Comparison of ENCODE assay signal across 8 cellular contexts in the genomic region with DNA sequence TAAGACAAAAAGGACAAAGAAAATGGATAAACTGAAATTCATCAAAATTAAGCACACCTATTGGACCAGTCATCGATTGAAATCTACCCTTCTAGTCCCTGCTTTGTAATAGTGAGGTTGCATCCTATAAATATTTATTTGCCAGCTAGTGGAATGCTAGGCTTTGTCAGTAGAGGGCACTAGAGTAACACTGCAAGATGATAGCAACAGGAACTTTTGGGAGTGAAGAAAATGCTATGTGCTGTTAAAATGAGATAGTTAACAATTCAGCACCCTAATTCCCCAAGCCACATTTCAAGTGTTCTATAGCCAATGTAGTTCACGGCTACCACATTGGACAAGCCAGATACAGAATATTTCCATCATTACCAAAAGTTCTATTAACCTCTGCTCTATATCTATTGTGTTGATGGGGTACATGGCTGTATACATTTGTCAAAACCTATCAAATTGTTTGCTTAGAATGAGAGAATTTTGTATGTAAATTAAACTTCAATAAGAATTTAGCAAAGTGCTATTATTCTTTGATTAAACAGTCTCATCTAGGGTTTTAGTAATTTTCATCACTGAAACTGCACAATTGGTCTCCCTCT.
DNase-seq lines count a peak whose midpoint lies in the region; ATAC-seq, FAIRE-seq and TF ChIP-seq lines count a peak whose summit lies in the region.

No MANE protein-coding gene starts in this region.

- H3K4me2 ChIP-seq in HepG2 (ENCODE audit: low read depth, low read length), result no peak overlapping the region

- no peaks in the 10 kb centered on the region for H3K4me1 ChIP-seq in HepG2 (ENCODE audit: insufficient read depth, low read length)

- H3K27me3 ChIP-seq in HepG2 (ENCODE audit: control insufficient read depth in 1 of 2, insufficient read depth in 2 of 2, low read length in 2 of 2), result no peaks in the 10 kb centered on the region; a peak in 1 of 5 replicates

- CTCF ChIA-PET in HepG2 (lab: Yijun Ruan, JAX; ENCODE audit: low intra/inter-chr PET ratio, low total read pairs), result interaction anchor here (1.5 to 2.4 kb wide), 3 partner anchors 318 to 872 kb away, joined by 23 to 26 read pairs (median 23); no protein-coding TSS in a partner anchor

- TF ChIP-seq EP300 in HepG2 (IDR thresholded peaks at IDR 0.05; ENCODE audit: low read depth in 2 of 2, low read length in 2 of 2) (no peak), HepG2 (CRISPR knock-in tag; IDR thresholded peaks at IDR 0.05; ENCODE audit: borderline replicate concordance) (no peak)

- peak; percentile 66 for FAIRE-seq in HepG2 (lab: Jason Lieb, UNC)

- no peaks in the 10 kb centered on the region for H3K36me3 ChIP-seq in HepG2 (replicated peaks in 1 of 2; ENCODE audit: control insufficient read depth in 1 of 2, insufficient read depth in 2 of 2, low read length in 2 of 2)

- H3K9me3 ChIP-seq in HepG2 (ENCODE audit: low read length), result no peaks in the 10 kb centered on the region

- H3K4me3 ChIP-seq in cardiac fibroblast (replicated peaks in 1 of 2; ENCODE audit: low read depth in 2 of 2, low read length in 2 of 2), result no peak overlapping the region
- H3K4me3 ChIP-seq in HepG2 (replicated peaks in 1 of 3; ENCODE audit: insufficient read depth in 1 of 3, low read depth in 2 of 3, low read length in 3 of 3), result no peak overlapping the region

- intact Hi-C loops in HepG2 (cut with micrococcal nuclease; ENCODE audit: unreplicated experiment), result loop anchor here (1.0 to 10.0 kb wide), 6 partner anchors 137 to 1148 kb away; partner anchors contain the start of gene SMIM30

- H4K20me1 ChIP-seq in HepG2 (ENCODE audit: insufficient read depth, low read length), result no peaks in the 10 kb centered on the region

- no peaks in the 10 kb centered on the region for H3K79me2 ChIP-seq in HepG2 (ENCODE audit: insufficient read depth, low read length)

- no TSS peak for BruUV-seq in HepG2 (replicated peaks; lab: Mats Ljungman, UMichigan)

- peak; percentile 74 for TF ChIP-seq RAD21 in HepG2 (CRISPR knock-in tag; IDR thresholded peaks at IDR 0.05)

- POLR2A ChIA-PET in HepG2 (lab: Yijun Ruan, JAX), result no interaction called here

- 0% methylated on average over 2 of the region's 2 CpGs for WGBS in HepG2 (ENCODE audit: low lambda C conversion rate)

- TF ChIP-seq POLR2A in HepG2 (IDR thresholded peaks at IDR 0.05; ENCODE audit: insufficient read depth in 1 of 2, low read depth in 2 of 2, low read length in 2 of 2), result no peak

- no peak overlapping the region for H2AFZ ChIP-seq in HepG2 (ENCODE audit: low read length)

- peak; percentile 38 to 58 for ATAC-seq in activated CD4-positive, CD25-positive, alpha-beta regulatory T cell treated with anti-CD3 and anti-CD28 coated beads, Interleukin-2, amount 50 U/mL, for 24 hours
- ATAC-seq in GM19372 (IDR thresholded peaks at IDR 0.05; ENCODE audit: low read depth, unreplicated experiment) (peak; percentile 90), HG03354 (IDR thresholded peaks at IDR 0.05; ENCODE audit: poor library complexity, severe bottlenecking, unreplicated experiment) (peak; percentile 87), HepG2 (peak; percentile 83)

- no peak overlapping the region for H3K27ac ChIP-seq in HepG2 (ENCODE audit: extremely low read length, insufficient read depth, low read length)

- TF ChIP-seq CTCF in cardiac fibroblast (IDR thresholded peaks at IDR 0.05; ENCODE audit: low read depth, low read length) (peak; percentile 95), HepG2 (CRISPR knock-in tag; IDR thresholded peaks at IDR 0.05) (peak; percentile 88)

- in situ Hi-C loops in HepG2 (cut with HindIII; ENCODE audit: extremely low pct_ligation_motif_present, low pct_unique_long_range_greater_than_20kb), result loop anchor here (10.0 kb wide), 1 partner anchor 324 kb away; no protein-coding TSS in a partner anchor

- no peak overlapping the region for H3K9ac ChIP-seq in HepG2 (ENCODE audit: insufficient read depth, low read depth, low read length)

- no peak for DNase-seq in activated CD4-positive, CD25-positive, alpha-beta regulatory T cell treated with anti-CD3 and anti-CD28 coated beads, Interleukin-2, amount 50 U/mL, for 72 hours
- peak; percentile 36 for DNase-seq in NOMO-1 treated with DMSO at 0.1 percent for 48 hours (lab: John Stamatoyannopoulos, UW; ENCODE audit: unreplicated experiment)
- peak; percentile 82 to 86 for DNase-seq in cardiac fibroblast (ENCODE audit: low read depth in 2 of 2)
- peak; percentile 60 for DNase-seq in HepG2 (ENCODE audit: low spot score)
- no peak for DNase-seq in NCI-H187 treated with DMSO at 0.1 percent for 48 hours (lab: John Stamatoyannopoulos, UW)

TF ChIP-seq in HepG2, 621 proteins besides CTCF, POLR2A, EP300 and RAD21 (continues in another document):
- TF ChIP-seq MAFF (IDR thresholded peaks at IDR 0.05; ENCODE audit: low read depth, low read length) (0 out of 2 replicates have a peak, but pooled peaks have one; percentile 9), AHR (CRISPR knock-in tag; IDR thresholded peaks at IDR 0.05) (no peak), GATAD2A (CRISPR knock-in tag; IDR thresholded peaks at IDR 0.05) (no peak), KAT8 (CRISPR knock-in tag; IDR thresholded peaks at IDR 0.05) (0 out of 2 replicates have a peak, but pooled peaks have one; percentile 28), SNAPC5 (CRISPR knock-in tag; IDR thresholded peaks at IDR 0.05; ENCODE audit: borderline replicate concordance) (no peak), TEAD3 (CRISPR knock-in tag; optimal IDR thresholded peaks at IDR 0.05; ENCODE audit: borderline replicate concordance) (peak; percentile 72), ZNF263 (CRISPR knock-in tag; IDR thresholded peaks at IDR 0.05) (no peak), UBTF (CRISPR knock-in tag; IDR thresholded peaks at IDR 0.05) (no peak), ZNF235 (CRISPR knock-in tag; IDR thresholded peaks at IDR 0.05; ENCODE audit: borderline replicate concordance) (no peak), FIP1L1 (IDR thresholded peaks at IDR 0.05; ENCODE audit: borderline replicate concordance, insufficient read depth, low read depth, low read length) (no peak), ZNF224 (CRISPR knock-in tag; IDR thresholded peaks at IDR 0.05) (no peak), NR2F1 (CRISPR knock-in tag; IDR thresholded peaks at IDR 0.05) (no peak), ZNF570 (CRISPR knock-in tag; IDR thresholded peaks at IDR 0.05; ENCODE audit: borderline replicate concordance) (no peak), RORA (CRISPR knock-in tag; IDR thresholded peaks at IDR 0.05) (no peak)
- TF ChIP-seq, protein P1, sequence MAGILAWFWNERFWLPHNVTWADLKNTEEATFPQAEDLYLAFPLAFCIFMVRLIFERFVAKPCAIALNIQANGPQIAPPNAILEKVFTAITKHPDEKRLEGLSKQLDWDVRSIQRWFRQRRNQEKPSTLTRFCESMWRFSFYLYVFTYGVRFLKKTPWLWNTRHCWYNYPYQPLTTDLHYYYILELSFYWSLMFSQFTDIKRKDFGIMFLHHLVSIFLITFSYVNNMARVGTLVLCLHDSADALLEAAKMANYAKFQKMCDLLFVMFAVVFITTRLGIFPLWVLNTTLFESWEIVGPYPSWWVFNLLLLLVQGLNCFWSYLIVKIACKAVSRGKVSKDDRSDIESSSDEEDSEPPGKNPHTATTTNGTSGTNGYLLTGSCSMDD (CRISPR knock-in tag; IDR thresholded peaks at IDR 0.05), result no peak
- TF ChIP-seq, protein P2, sequence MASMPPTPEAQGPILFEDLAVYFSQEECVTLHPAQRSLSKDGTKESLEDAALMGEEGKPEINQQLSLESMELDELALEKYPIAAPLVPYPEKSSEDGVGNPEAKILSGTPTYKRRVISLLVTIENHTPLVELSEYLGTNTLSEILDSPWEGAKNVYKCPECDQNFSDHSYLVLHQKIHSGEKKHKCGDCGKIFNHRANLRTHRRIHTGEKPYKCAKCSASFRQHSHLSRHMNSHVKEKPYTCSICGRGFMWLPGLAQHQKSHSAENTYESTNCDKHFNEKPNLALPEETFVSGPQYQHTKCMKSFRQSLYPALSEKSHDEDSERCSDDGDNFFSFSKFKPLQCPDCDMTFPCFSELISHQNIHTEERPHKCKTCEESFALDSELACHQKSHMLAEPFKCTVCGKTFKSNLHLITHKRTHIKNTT (CRISPR knock-in tag; IDR thresholded peaks at IDR 0.05), result no peak

Comparison
In these comparisons a context has a peak if more than half of its experiments do, and no peak if none do; other contexts are left out.
1. DNase-seq: peak in NOMO-1 treated with DMSO at 0.1 percent for 48 hours (single experiment), cardiac fibroblast (2 of 2) and HepG2 (single experiment); none in activated CD4-positive, CD25-positive, alpha-beta regulatory T cell treated with anti-CD3 and anti-CD28 coated beads, Interleukin-2, amount 50 U/mL, for 72 hours (single experiment) and NCI-H187 treated with DMSO at 0.1 percent for 48 hours (single experiment).
2. Peak in every context shown above with its lines, with median percentiles within 50 percentile points of each other: ATAC-seq.